1 cellular context compared by ENCODE assay signal in the genomic region with DNA sequence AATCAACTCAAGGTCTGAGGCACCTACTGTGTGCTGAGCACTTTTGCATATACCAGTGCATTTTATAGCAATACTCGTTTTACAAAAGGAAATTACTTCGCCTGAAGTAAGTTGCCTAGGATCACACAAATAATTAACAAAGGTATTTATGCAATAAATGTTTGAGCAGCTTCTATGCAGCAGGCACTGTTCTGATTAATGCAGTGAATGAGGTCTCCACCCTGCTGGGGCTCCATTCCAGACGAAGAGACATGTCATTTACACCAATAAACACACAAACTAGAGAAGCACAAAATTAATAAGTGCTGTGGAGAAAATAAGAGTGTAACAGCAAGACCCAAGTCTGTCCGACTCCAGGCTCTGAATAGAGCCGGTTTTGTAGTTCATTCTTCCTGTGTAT.
TF ChIP-seq lines count a peak whose summit lies in the region.

No MANE protein-coding gene starts in this region.

TF ChIP-seq in endothelial cell of umbilical vein, 7 proteins besides CTCF, POLR2A, EP300 and RAD21 (continued from another document):
- TF ChIP-seq, protein P1, sequence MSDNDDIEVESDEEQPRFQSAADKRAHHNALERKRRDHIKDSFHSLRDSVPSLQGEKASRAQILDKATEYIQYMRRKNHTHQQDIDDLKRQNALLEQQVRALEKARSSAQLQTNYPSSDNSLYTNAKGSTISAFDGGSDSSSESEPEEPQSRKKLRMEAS (IDR thresholded peaks at IDR 0.05; ENCODE audit: insufficient read depth, insufficient read length): no peak
- TF ChIP-seq EZH2 (IDR thresholded peaks at IDR 0.05; ENCODE audit: borderline replicate concordance, low read depth, low read length, severe bottlenecking) (no peak), JUN (IDR thresholded peaks at IDR 0.05; ENCODE audit: borderline replicate concordance, insufficient read depth, insufficient read length, low read depth) (no peak), FOS (IDR thresholded peaks at IDR 0.05; ENCODE audit: borderline replicate concordance, insufficient read depth, low read length) (no peak)
